Comparison of ENCODE assay signal across 17 cellular contexts in genomic region chr16:1776991-1777374, GRCh38. TPM values are rescaled to one million over a fixed set of nuclear protein-coding genes. Genes with fewer than 3 reads are reported as not detected.
DNase-seq lines count a peak whose midpoint lies in the region; ATAC-seq, FAIRE-seq and TF ChIP-seq lines count a peak whose summit lies in the region.
"Had no signal": no experiment of that assay in that cellular context is flagged by ENCODE, and none has a peak within 500 bp of the region (broad histone marks: within the 10 kb centered on the region; RNA-seq: fewer than 3 reads in every experiment).

No MANE protein-coding gene starts in this region.

- no peak overlapping the region for H4K91ac ChIP-seq in neuronal stem cell (ENCODE audit: low read depth, low read length, poor library complexity)

- no peak overlapping the region for H2BK5ac ChIP-seq in neuronal stem cell (ENCODE audit: low read length)

- H3K4me2 ChIP-seq in K562 (ENCODE audit: insufficient read depth, low read length) (no peak overlapping the region), neuronal stem cell (ENCODE audit: insufficient read depth, low read length, poor library complexity, severe bottlenecking) (no peak overlapping the region)

- no peaks in the 10 kb centered on the region for H3K27me3 ChIP-seq in heart left ventricle
- H3K27me3 ChIP-seq in K562 (ENCODE audit: control insufficient read depth in 2 of 2, insufficient read depth in 2 of 2, low read length in 2 of 2): no peaks in the 10 kb centered on the region
- H3K27me3 ChIP-seq in neuronal stem cell (ENCODE audit: control insufficient read depth in 3 of 3, insufficient read depth in 3 of 3, low read depth in 1 of 3, low read length in 3 of 3): no peaks in the 10 kb centered on the region
- no peaks in the 10 kb centered on the region for H3K27me3 ChIP-seq in body of pancreas

- POLR2A ChIA-PET in K562 (lab: Yijun Ruan, JAX): interaction anchor here (0.5 to 1.4 kb wide), 6 partner anchors 15 to 475 kb away, joined by 3 to 5 read pairs (median 3); partner anchors contain the start of gene ECI1
- POLR2A ChIA-PET in activated CD4-positive, alpha-beta T cell treated with anti-CD3 and anti-CD28 coated beads for 36 hours (lab: Charles Lee): no interaction called here

- DNase-seq in heart left ventricle: peak in 3 of 5 donors; percentile 12 to 58 (median 33)
- DNase-seq in left cardiac atrium: no peak
- DNase-seq in Calu3: no peak
- DNase-seq in K562 (ENCODE audit: extremely low read depth in 1 of 4, low spot score in 3 of 4): no peak
- DNase-seq in neuronal stem cell (ENCODE audit: low spot score): no peak
- DNase-seq in activated CD4-positive, alpha-beta T cell treated with anti-CD3 and anti-CD28 coated beads for 36 hours: no peak
- no peak for DNase-seq in NCI-H1436 treated with DMSO at 0.1 percent for 48 hours (lab: John Stamatoyannopoulos, UW)
- DNase-seq in body of pancreas: no peak
- DNase-seq: CD4-positive, CD25-positive, alpha-beta regulatory T cell; Karpas-422; MM.1S; NCI-H1105 treated with DMSO at 0.1 percent for 48 hours; NCI-H1930; NCI-H748 treated with DMSO at 0.1 percent for 48 hours; OCI-M1 had no signal

- peaks cover 2% of the 10 kb centered on the region for H3K9me1 ChIP-seq in K562 (ENCODE audit: control insufficient read depth, insufficient read depth, low read length)

- H3K36me3 ChIP-seq in heart left ventricle: peaks cover 0 to 63% (median 48%) of the 10 kb centered on the region in 9 donors
- peaks cover 56% of the 10 kb centered on the region; the same call in 2 of the 3 replicates for H3K36me3 ChIP-seq in K562 (ENCODE audit: control insufficient read depth, insufficient read depth, low read length)
- H3K36me3 ChIP-seq in neuronal stem cell (replicated peaks in 1 of 2; ENCODE audit: control insufficient read depth in 2 of 2, insufficient read depth in 2 of 2, low read length in 2 of 2): peaks cover 32 to 67% of the 10 kb centered on the region in 2 donors
- peaks cover 8 to 9% of the 10 kb centered on the region in 2 donors for H3K36me3 ChIP-seq in body of pancreas (replicated peaks in 1 of 2; ENCODE audit: insufficient read depth in 1 of 2, low read depth in 2 of 2)

- TF ChIP-seq POLR2A in heart left ventricle (IDR thresholded peaks at IDR 0.05): no peak
- TF ChIP-seq POLR2A in K562 (conservative IDR thresholded peaks at IDR 0.05): peak; percentile 26; the same call in 1 of the 2 replicates
- no peak for TF ChIP-seq POLR2A in body of pancreas (IDR thresholded peaks at IDR 0.05)

- H2BK15ac ChIP-seq in neuronal stem cell (ENCODE audit: low read length): no peak overlapping the region

- no peak overlapping the region for H3K4me3 Mint-ChIP-seq in Calu3 (ENCODE audit: low read depth, unreplicated experiment)
- H3K4me3 Mint-ChIP-seq in activated CD4-positive, alpha-beta T cell treated with anti-CD3 and anti-CD28 coated beads for 36 hours: no peak overlapping the region
- H3K4me3 Mint-ChIP-seq: CD4-positive, CD25-positive, alpha-beta regulatory T cell had no signal

- H2AK5ac ChIP-seq in neuronal stem cell (ENCODE audit: low read depth, low read length): peak overlapping the region; percentile 61

- no peak for ATAC-seq in heart left ventricle
- no peak for ATAC-seq in left cardiac atrium
- ATAC-seq in K562: no peak
- ATAC-seq in activated CD4-positive, alpha-beta T cell treated with anti-CD3 and anti-CD28 coated beads for 36 hours: no peak
- no peak for ATAC-seq in body of pancreas

- H3K79me2 ChIP-seq in K562 (ENCODE audit: control insufficient read depth, insufficient read depth, low read length): peaks cover 37% of the 10 kb centered on the region

- no peak for TF ChIP-seq RAD21 in K562 (CRISPR knock-in tag; conservative IDR thresholded peaks at IDR 0.05 in 1 of 2, IDR thresholded peaks at IDR 0.05 in 1 of 2)

- H3K14ac ChIP-seq in neuronal stem cell (ENCODE audit: low read length): no peak overlapping the region

- H3K27ac ChIP-seq in heart left ventricle (no peak overlapping the region), K562 (ENCODE audit: extremely low read depth, low read depth, low read length) (no peak overlapping the region), neuronal stem cell (replicated peaks; ENCODE audit: low read length) (no peak overlapping the region), body of pancreas (no peak overlapping the region)
- H3K27ac ChIP-seq: SK-N-MC had no signal

- H3K23ac ChIP-seq in neuronal stem cell (ENCODE audit: low read depth, low read length, poor library complexity): peak overlapping the region; percentile 85

- no peak overlapping the region for H2AFZ ChIP-seq in K562 (ENCODE audit: low read depth, low read length)
- H2AFZ ChIP-seq in neuronal stem cell (ENCODE audit: low read length): no peak overlapping the region

- H4K20me1 ChIP-seq in K562 (replicated peaks; ENCODE audit: control insufficient read depth, insufficient read depth, low read length): peaks cover 5% of the 10 kb centered on the region; the same call in 1 of the 2 replicates

- peak overlapping the region in 1 of 2 experiments; percentile 30; a peak in 1 of 4 replicates for H3K9ac ChIP-seq in K562 (ENCODE audit: insufficient read depth in 1 of 2, low read depth in 2 of 2, low read length in 2 of 2)
- H3K9ac ChIP-seq in neuronal stem cell (ENCODE audit: low read depth, low read length, poor library complexity): no peak overlapping the region

- TF ChIP-seq CTCF in heart left ventricle (IDR thresholded peaks at IDR 0.05) (no peak), Calu3 (IDR thresholded peaks at IDR 0.05; ENCODE audit: unreplicated experiment) (no peak), K562 (IDR thresholded peaks at IDR 0.05 in 2 of 3, conservative IDR thresholded peaks at IDR 0.05 in 1 of 3; ENCODE audit: insufficient read depth in 2 of 3, low read depth in 1 of 3, low read length in 3 of 3) (no peak), body of pancreas (IDR thresholded peaks at IDR 0.05) (no peak)

- no peak overlapping the region for H4K8ac ChIP-seq in neuronal stem cell (ENCODE audit: low read depth, low read length)

- H3K4me1 ChIP-seq in heart left ventricle (peaks cover 13 to 50% (median 36%) of the 10 kb centered on the region in 12 donors), K562 (replicated peaks in 1 of 2; ENCODE audit: control insufficient read depth in 2 of 2, insufficient read depth in 2 of 2, low read length in 2 of 2) (peaks cover 12 to 94% of the 10 kb centered on the region in 2 experiments; a peak in 4 of 5 replicates), neuronal stem cell (ENCODE audit: control insufficient read depth in 2 of 2, insufficient read depth in 1 of 2, low read depth in 1 of 2, low read length in 2 of 2) (peaks cover 10 to 16% of the 10 kb centered on the region in 2 donors), body of pancreas (peaks cover 53% of the 10 kb centered on the region)

- intact Hi-C loops in heart left ventricle (cut with DNase I) (no loop called here), left cardiac atrium (cut with DNase I) (no loop called here), Calu3 (cut with micrococcal nuclease; ENCODE audit: unreplicated experiment) (no loop called here), K562 (cut with micrococcal nuclease) (no loop called here), body of pancreas (cut with DNase I) (no loop called here)
- intact Hi-C loops in activated CD4-positive, alpha-beta T cell treated with anti-CD3 and anti-CD28 coated beads for 36 hours (cut with DNase I, micrococcal nuclease): no loop called here

- CTCF ChIA-PET in Calu3 (lab: Charles Lee): interaction anchor here (0.7 kb wide), 1 partner anchor 79 kb away, joined by 3 read pairs; no protein-coding TSS in a partner anchor
- CTCF ChIA-PET in K562 (lab: Yijun Ruan, JAX; ENCODE audit: low intra/inter-chr PET ratio): no interaction called here
- CTCF ChIA-PET in activated CD4-positive, alpha-beta T cell treated with anti-CD3 and anti-CD28 coated beads for 36 hours (lab: Charles Lee): no interaction called here

- H3K27ac Mint-ChIP-seq in Calu3 (ENCODE audit: unreplicated experiment): peak overlapping the region; percentile 61
- no peak overlapping the region for H3K27ac Mint-ChIP-seq in activated CD4-positive, alpha-beta T cell treated with anti-CD3 and anti-CD28 coated beads for 36 hours
- H3K27ac Mint-ChIP-seq: CD4-positive, CD25-positive, alpha-beta regulatory T cell had no signal

- H3K27me3 Mint-ChIP-seq in Calu3 (ENCODE audit: unreplicated experiment): no peaks in the 10 kb centered on the region
- H3K27me3 Mint-ChIP-seq in activated CD4-positive, alpha-beta T cell treated with anti-CD3 and anti-CD28 coated beads for 36 hours: no peaks in the 10 kb centered on the region
- H3K27me3 Mint-ChIP-seq: CD4-positive, CD25-positive, alpha-beta regulatory T cell had no signal

- H3K9me3 ChIP-seq in heart left ventricle: no peaks in the 10 kb centered on the region
- H3K9me3 ChIP-seq in K562 (replicated peaks; ENCODE audit: control insufficient read depth, insufficient read depth, low read depth, low read length): no peaks in the 10 kb centered on the region
- no peaks in the 10 kb centered on the region for H3K9me3 ChIP-seq in neuronal stem cell (replicated peaks in 1 of 2; ENCODE audit: control insufficient read depth in 2 of 2, insufficient read depth in 1 of 2, low read depth in 1 of 2, low read length in 2 of 2)
- no peaks in the 10 kb centered on the region for H3K9me3 ChIP-seq in body of pancreas

- H2BK12ac ChIP-seq in neuronal stem cell (ENCODE audit: low read length): no peak overlapping the region

- H3K4me3 ChIP-seq in heart left ventricle (no peak overlapping the region), K562 (no peak overlapping the region), neuronal stem cell (ENCODE audit: low read length in 2 of 2) (no peak overlapping the region), body of pancreas (no peak overlapping the region)
- H3K4me3 ChIP-seq: SK-N-MC had no signal

- no peak overlapping the region for H3K4ac ChIP-seq in neuronal stem cell (ENCODE audit: low read length)

- FAIRE-seq in K562 (lab: Jason Lieb, UNC): no peak
- FAIRE-seq: H54 had no signal

- no peaks in the 10 kb centered on the region for H3K9me3 Mint-ChIP-seq in Calu3 (ENCODE audit: low read depth, unreplicated experiment)
- H3K9me3 Mint-ChIP-seq in activated CD4-positive, alpha-beta T cell treated with anti-CD3 and anti-CD28 coated beads for 36 hours (ENCODE audit: low read depth): no peaks in the 10 kb centered on the region
- H3K9me3 Mint-ChIP-seq: CD4-positive, CD25-positive, alpha-beta regulatory T cell had no signal

- in situ Hi-C loops in K562 (cut with MboI): no loop called here

- 70 to 86% (median 83%) methylated on average over 12 to 22 of the region's 22 CpGs for WGBS in heart left ventricle, 4 donors
- 89% methylated on average over 13 of the region's 22 CpGs for WGBS in K562 (ENCODE audit: insufficient coverage, low coverage, missing lambda C conversion rate)
- no CpG with 5 or more reads among the region's 22 CpGs for WGBS in neuronal stem cell (ENCODE audit: extremely low coverage in 2 of 2, insufficient read length in 2 of 2, insufficient replicate concordance in 1 of 2), 2 donors
- 89 to 97% methylated on average over 13 to 22 of the region's 22 CpGs for WGBS in body of pancreas, 2 donors

- H3K4me1 Mint-ChIP-seq in Calu3 (ENCODE audit: low read depth, unreplicated experiment): peaks cover 13% of the 10 kb centered on the region
- peaks cover 13% of the 10 kb centered on the region for H3K4me1 Mint-ChIP-seq in activated CD4-positive, alpha-beta T cell treated with anti-CD3 and anti-CD28 coated beads for 36 hours

- BruUV-seq in Calu3 (replicated peaks; lab: Mats Ljungman, UMichigan) (no TSS peak), K562 (replicated peaks; lab: Mats Ljungman, UMichigan) (no TSS peak)

- TF ChIP-seq EP300 in K562 (IDR thresholded peaks at IDR 0.05; ENCODE audit: low read length): no peak

- H2BK120ac ChIP-seq in neuronal stem cell (ENCODE audit: low read depth, low read length): no peak overlapping the region

- peaks cover 39% of the 10 kb centered on the region for H3K79me1 ChIP-seq in neuronal stem cell (ENCODE audit: low read depth, low read length)

- H3K36me3 Mint-ChIP-seq in Calu3 (ENCODE audit: insufficient read depth, unreplicated experiment): peaks cover 100% of the 10 kb centered on the region
- peaks cover 11% of the 10 kb centered on the region for H3K36me3 Mint-ChIP-seq in activated CD4-positive, alpha-beta T cell treated with anti-CD3 and anti-CD28 coated beads for 36 hours (ENCODE audit: low read depth)
- H3K36me3 Mint-ChIP-seq: CD4-positive, CD25-positive, alpha-beta regulatory T cell had no signal

- no peak overlapping the region for H3K18ac ChIP-seq in neuronal stem cell (ENCODE audit: low read length)

RNA-seq across cellular contexts. Expression of gene MRPS34, which starts 4.0 kb away (rescaled TPM):
- total RNA-seq in heart left ventricle (100 to 1,000 TPM in 2 of 9 donors, 10 to 100 TPM in 7; 58.0 to 123 (median 79.3) TPM), left cardiac atrium (10 to 100 TPM; 57.0 to 69.2 TPM), Calu3 (2022) (128 and 135 TPM in 2 replicates), K562 (2014; rRNA removed) (334 and 370 TPM in 2 replicates), K562 (2014; rRNA removed; fragmentation: Illumina TruSeq; extraction: Trizol) (70.9 and 92.7 TPM in 2 replicates), K562 (2015; rRNA removed; fragmentation: Illumina TruSeq; extraction: Trizol) (188 and 213 TPM in 2 replicates), K562 (2021) (230 and 244 TPM in 2 replicates), body of pancreas (10 to 100 TPM; 51.4 to 99.6 TPM)
- polyA plus RNA-seq in heart left ventricle (100 to 1,000 TPM; 117 to 118 TPM), K562 (2011; rRNA removed) (92.8 and 97.8 TPM in 2 replicates), K562 (2014; fragmentation: Illumina TruSeq; extraction: Trizol) (70.4 and 139 TPM in 2 replicates), K562 (2014; fragmentation: Nextera tagmentation; extraction: Ambion mirVana) (10 to 100 TPM in 1 of 2 experiments, 1 to 10 TPM in 1; 5.2 to 10.9 TPM), K562 (2014; rRNA removed) (252 and 261 TPM in 2 replicates)
- 21.2 and 69.4 TPM in 2 replicates for total RNA-seq in K562 (2011; cell fraction: chromatin; rRNA removed; ENCODE audit: low replicate concordance)
- 82.5 and 101 TPM in 2 replicates for total RNA-seq in K562 (2011; cell fraction: nucleolus; rRNA removed)
- 42.6 and 57.2 TPM in 2 replicates for total RNA-seq in K562 (2011; cell fraction: nucleoplasm; rRNA removed)
- polyA plus RNA-seq in K562 (2011; cell fraction: cytosol; rRNA removed): 104 and 232 TPM in 2 replicates
- polyA plus RNA-seq in K562 (2011; cell fraction: nucleus; rRNA removed): 111 and 142 TPM in 2 replicates
- 116 and 130 TPM in 2 replicates for polyA plus RNA-seq in K562 (2012)
- 34.1 and 34.5 TPM in 2 replicates for polyA minus RNA-seq in K562 (2011; rRNA and poly(A)+ RNA removed)
- 54.0 and 82.0 TPM in 2 replicates for polyA minus RNA-seq in K562 (2011; cell fraction: cytosol; rRNA and poly(A)+ RNA removed)
- 29.9 and 37.0 TPM in 2 replicates for polyA minus RNA-seq in K562 (2011; cell fraction: nucleus; rRNA and poly(A)+ RNA removed)
- polyA plus RNA-seq in neuronal stem cell (2013, experiment 1 of 2): 108 TPM
- polyA plus RNA-seq in neuronal stem cell (2013, experiment 2 of 2): 110 TPM
- total RNA-seq in activated CD4-positive, alpha-beta T cell treated with anti-CD3 and anti-CD28 coated beads for 36 hours: 100 to 1,000 TPM; 146 to 175 TPM

RNA-seq across cellular contexts. Expression of gene EME2, which starts 4.4 kb away (rescaled TPM):
- total RNA-seq in heart left ventricle: 10 to 100 TPM in 2 of 9 donors, 1 to 10 TPM in 7; 3.4 to 12.9 (median 6.0) TPM
- 1 to 10 TPM; 3.6 to 7.8 TPM for polyA plus RNA-seq in heart left ventricle
- total RNA-seq in left cardiac atrium: 10 to 100 TPM in 1 of 2 donors, 1 to 10 TPM in 1; 6.9 to 11.9 TPM
- total RNA-seq in Calu3 (2022): 30.8 and 42.2 TPM in 2 replicates
- 24.0 and 77.3 TPM in 2 replicates for total RNA-seq in K562 (2011; cell fraction: chromatin; rRNA removed; ENCODE audit: low replicate concordance)
- total RNA-seq in K562 (2011; cell fraction: nucleolus; rRNA removed): 56.5 and 58.8 TPM in 2 replicates
- total RNA-seq in K562 (2011; cell fraction: nucleoplasm; rRNA removed): 26.8 and 26.9 TPM in 2 replicates
- total RNA-seq in K562 (2014; rRNA removed): 10.6 and 14.7 TPM in 2 replicates
- total RNA-seq in K562 (2014; rRNA removed; fragmentation: Illumina TruSeq; extraction: Trizol): 1.1 and 1.6 TPM in 2 replicates
- total RNA-seq in K562 (2015; rRNA removed; fragmentation: Illumina TruSeq; extraction: Trizol): 5.4 and 6.9 TPM in 2 replicates
- total RNA-seq in K562 (2021): 19.9 and 20.5 TPM in 2 replicates
- 3.3 and 6.2 TPM in 2 replicates for polyA plus RNA-seq in K562 (2011; rRNA removed)
- polyA plus RNA-seq in K562 (2011; cell fraction: cytosol; rRNA removed): 3.2 and 8.1 TPM in 2 replicates
- 46.3 and 81.6 TPM in 2 replicates for polyA plus RNA-seq in K562 (2011; cell fraction: nucleus; rRNA removed)
- polyA plus RNA-seq in K562 (2012): 7.6 and 8.4 TPM in 2 replicates
- 3.5 and 5.3 TPM in 2 replicates for polyA plus RNA-seq in K562 (2014; fragmentation: Illumina TruSeq; extraction: Trizol)
- under 1 TPM; 0.35 to 0.42 TPM for polyA plus RNA-seq in K562 (2014; fragmentation: Nextera tagmentation; extraction: Ambion mirVana)
- 17.3 and 19.8 TPM in 2 replicates for polyA plus RNA-seq in K562 (2014; rRNA removed)
- 1.7 and 2.1 TPM in 2 replicates for polyA minus RNA-seq in K562 (2011; rRNA and poly(A)+ RNA removed)
- 4.7 and 5.0 TPM in 2 replicates for polyA minus RNA-seq in K562 (2011; cell fraction: cytosol; rRNA and poly(A)+ RNA removed)
- 20.8 and 22.9 TPM in 2 replicates for polyA minus RNA-seq in K562 (2011; cell fraction: nucleus; rRNA and poly(A)+ RNA removed)
- polyA plus RNA-seq in neuronal stem cell (2013, experiment 1 of 2): 3.6 TPM
- polyA plus RNA-seq in neuronal stem cell (2013, experiment 2 of 2): 3.3 TPM
- total RNA-seq in activated CD4-positive, alpha-beta T cell treated with anti-CD3 and anti-CD28 coated beads for 36 hours: 10 to 100 TPM; 13.1 to 18.4 TPM
- 10 to 100 TPM; 13.5 to 33.3 TPM for total RNA-seq in body of pancreas

RNA-seq across cellular contexts. Expression of gene SPSB3, which starts 5.4 kb away (rescaled TPM):
- 100 to 1,000 TPM in 1 of 9 donors, 10 to 100 TPM in 8; 25.8 to 100 (median 31.8) TPM for total RNA-seq in heart left ventricle
- 10 to 100 TPM; 44.5 to 52.0 TPM for polyA plus RNA-seq in heart left ventricle
- 10 to 100 TPM; 25.9 to 27.7 TPM for total RNA-seq in left cardiac atrium
- 44.3 and 45.2 TPM in 2 replicates for total RNA-seq in Calu3 (2022)
- 26.2 and 74.9 TPM in 2 replicates for total RNA-seq in K562 (2011; cell fraction: chromatin; rRNA removed; ENCODE audit: low replicate concordance)
- 64.9 and 70.4 TPM in 2 replicates for total RNA-seq in K562 (2011; cell fraction: nucleolus; rRNA removed)
- 32.1 and 39.0 TPM in 2 replicates for total RNA-seq in K562 (2011; cell fraction: nucleoplasm; rRNA removed)
- 22.9 and 25.2 TPM in 2 replicates for total RNA-seq in K562 (2014; rRNA removed)
- 2.1 and 2.2 TPM in 2 replicates for total RNA-seq in K562 (2014; rRNA removed; fragmentation: Illumina TruSeq; extraction: Trizol)
- total RNA-seq in K562 (2015; rRNA removed; fragmentation: Illumina TruSeq; extraction: Trizol): 7.1 and 9.5 TPM in 2 replicates
- 20.9 and 22.1 TPM in 2 replicates for total RNA-seq in K562 (2021)
- polyA plus RNA-seq in K562 (2011; rRNA removed): 11.9 and 20.4 TPM in 2 replicates
- 22.4 and 38.9 TPM in 2 replicates for polyA plus RNA-seq in K562 (2011; cell fraction: cytosol; rRNA removed)
- polyA plus RNA-seq in K562 (2011; cell fraction: nucleus; rRNA removed): 113 and 172 TPM in 2 replicates
- 15.5 and 42.6 TPM in 2 replicates for polyA plus RNA-seq in K562 (2012)
- polyA plus RNA-seq in K562 (2014; fragmentation: Illumina TruSeq; extraction: Trizol): 3.9 and 10.0 TPM in 2 replicates
- 1 to 10 TPM in 1 of 2 experiments, under 1 TPM in 1; 0.39 to 1.3 TPM for polyA plus RNA-seq in K562 (2014; fragmentation: Nextera tagmentation; extraction: Ambion mirVana)
- polyA plus RNA-seq in K562 (2014; rRNA removed): 29.4 and 37.4 TPM in 2 replicates
- polyA minus RNA-seq in K562 (2011; rRNA and poly(A)+ RNA removed): 3.1 and 4.7 TPM in 2 replicates
- 5.5 and 9.3 TPM in 2 replicates for polyA minus RNA-seq in K562 (2011; cell fraction: cytosol; rRNA and poly(A)+ RNA removed)
- polyA minus RNA-seq in K562 (2011; cell fraction: nucleus; rRNA and poly(A)+ RNA removed): 16.6 and 19.7 TPM in 2 replicates
- polyA plus RNA-seq in neuronal stem cell (2013, experiment 1 of 2): 25.2 TPM
- 23.3 TPM for polyA plus RNA-seq in neuronal stem cell (2013, experiment 2 of 2)
- 10 to 100 TPM; 12.5 to 13.6 TPM for total RNA-seq in activated CD4-positive, alpha-beta T cell treated with anti-CD3 and anti-CD28 coated beads for 36 hours
- total RNA-seq in body of pancreas: 10 to 100 TPM; 95.9 to 97.8 TPM

RNA-seq across cellular contexts. Expression of gene NME3, which starts 5.6 kb away (rescaled TPM):
- total RNA-seq in heart left ventricle (10 to 100 TPM; 24.4 to 68.3 (median 31.3) TPM), left cardiac atrium (10 to 100 TPM; 35.7 to 43.4 TPM), Calu3 (2022) (64.3 and 73.1 TPM in 2 replicates), K562 (2014; rRNA removed) (65.5 and 75.6 TPM in 2 replicates), K562 (2014; rRNA removed; fragmentation: Illumina TruSeq; extraction: Trizol) (0.32 and 1.1 TPM in 2 replicates), K562 (2015; rRNA removed; fragmentation: Illumina TruSeq; extraction: Trizol) (11.5 and 15.2 TPM in 2 replicates), K562 (2021) (57.9 and 66.6 TPM in 2 replicates), body of pancreas (100 to 1,000 TPM in 1 of 2 donors, 10 to 100 TPM in 1; 62.8 to 113 TPM)
- polyA plus RNA-seq in heart left ventricle (10 to 100 TPM; 27.4 to 86.4 TPM), K562 (2011; rRNA removed) (13.9 and 20.3 TPM in 2 replicates), K562 (2014; fragmentation: Illumina TruSeq; extraction: Trizol) (1.1 and 11.5 TPM in 2 replicates), K562 (2014; fragmentation: Nextera tagmentation; extraction: Ambion mirVana) (1 to 10 TPM in 1 of 2 experiments, under 1 TPM in 1; 0.68 to 4.2 TPM), K562 (2014; rRNA removed) (70.3 and 76.3 TPM in 2 replicates)
- 4.5 and 43.9 TPM in 2 replicates for total RNA-seq in K562 (2011; cell fraction: chromatin; rRNA removed; ENCODE audit: low replicate concordance)
- total RNA-seq in K562 (2011; cell fraction: nucleolus; rRNA removed): 90.4 and 94.7 TPM in 2 replicates
- 25.3 and 29.3 TPM in 2 replicates for total RNA-seq in K562 (2011; cell fraction: nucleoplasm; rRNA removed)
- polyA plus RNA-seq in K562 (2011; cell fraction: cytosol; rRNA removed): 30.9 and 115 TPM in 2 replicates
- polyA plus RNA-seq in K562 (2011; cell fraction: nucleus; rRNA removed): 128 and 208 TPM in 2 replicates
- polyA plus RNA-seq in K562 (2012): 44.6 and 58.7 TPM in 2 replicates
- polyA minus RNA-seq in K562 (2011; rRNA and poly(A)+ RNA removed): 0.96 and 1.3 TPM in 2 replicates
- polyA minus RNA-seq in K562 (2011; cell fraction: cytosol; rRNA and poly(A)+ RNA removed): 9.6 and 11.4 TPM in 2 replicates
- polyA minus RNA-seq in K562 (2011; cell fraction: nucleus; rRNA and poly(A)+ RNA removed): 26.0 and 31.0 TPM in 2 replicates
- 38.5 TPM for polyA plus RNA-seq in neuronal stem cell (2013, experiment 1 of 2)
- polyA plus RNA-seq in neuronal stem cell (2013, experiment 2 of 2): 35.4 TPM
- total RNA-seq in activated CD4-positive, alpha-beta T cell treated with anti-CD3 and anti-CD28 coated beads for 36 hours: 10 to 100 TPM; 23.7 to 43.6 TPM

RNA-seq across cellular contexts. Expression of gene NUBP2, which starts 5.8 kb away (rescaled TPM):
- total RNA-seq in heart left ventricle (10 to 100 TPM; 26.7 to 81.9 (median 30.1) TPM), left cardiac atrium (10 to 100 TPM; 32.5 to 33.6 TPM), Calu3 (2022) (91.8 and 98.1 TPM in 2 replicates), K562 (2014; rRNA removed) (115 and 140 TPM in 2 replicates), K562 (2014; rRNA removed; fragmentation: Illumina TruSeq; extraction: Trizol) (3.3 and 4.4 TPM in 2 replicates), K562 (2015; rRNA removed; fragmentation: Illumina TruSeq; extraction: Trizol) (36.1 and 41.8 TPM in 2 replicates), K562 (2021) (84.8 and 95.8 TPM in 2 replicates), body of pancreas (10 to 100 TPM; 61.0 to 72.6 TPM)
- polyA plus RNA-seq in heart left ventricle (10 to 100 TPM; 41.2 to 63.1 TPM), K562 (2011; rRNA removed) (24.0 and 30.8 TPM in 2 replicates), K562 (2014; fragmentation: Illumina TruSeq; extraction: Trizol) (11.4 and 42.6 TPM in 2 replicates), K562 (2014; fragmentation: Nextera tagmentation; extraction: Ambion mirVana) (1 to 10 TPM; 1.8 to 7.7 TPM), K562 (2014; rRNA removed) (97.1 and 104 TPM in 2 replicates)
- 40.1 and 114 TPM in 2 replicates for total RNA-seq in K562 (2011; cell fraction: chromatin; rRNA removed; ENCODE audit: low replicate concordance)
- total RNA-seq in K562 (2011; cell fraction: nucleolus; rRNA removed): 99.9 and 115 TPM in 2 replicates
- 47.3 and 54.8 TPM in 2 replicates for total RNA-seq in K562 (2011; cell fraction: nucleoplasm; rRNA removed)
- 57.0 and 157 TPM in 2 replicates for polyA plus RNA-seq in K562 (2011; cell fraction: cytosol; rRNA removed)
- 110 and 151 TPM in 2 replicates for polyA plus RNA-seq in K562 (2011; cell fraction: nucleus; rRNA removed)
- polyA plus RNA-seq in K562 (2012): 64.4 and 77.9 TPM in 2 replicates
- 6.1 and 8.5 TPM in 2 replicates for polyA minus RNA-seq in K562 (2011; rRNA and poly(A)+ RNA removed)
- polyA minus RNA-seq in K562 (2011; cell fraction: cytosol; rRNA and poly(A)+ RNA removed): 31.0 and 38.0 TPM in 2 replicates
- polyA minus RNA-seq in K562 (2011; cell fraction: nucleus; rRNA and poly(A)+ RNA removed): 27.2 and 34.2 TPM in 2 replicates
- 52.2 TPM for polyA plus RNA-seq in neuronal stem cell (2013, experiment 1 of 2)
- polyA plus RNA-seq in neuronal stem cell (2013, experiment 2 of 2): 50.6 TPM
- total RNA-seq in activated CD4-positive, alpha-beta T cell treated with anti-CD3 and anti-CD28 coated beads for 36 hours: 10 to 100 TPM; 34.4 to 42.4 TPM

Comparison
In these comparisons a context has a peak if more than half of its experiments do, and no peak if none do; other contexts are left out.
1. DNase-seq: peak in heart left ventricle (3 of 5); none in left cardiac atrium (single experiment), Calu3 (single experiment), K562 (0 of 4), neuronal stem cell (single experiment), activated CD4-positive, alpha-beta T cell treated with anti-CD3 and anti-CD28 coated beads for 36 hours (single experiment), NCI-H1436 treated with DMSO at 0.1 percent for 48 hours (single experiment) and body of pancreas (0 of 4).